In genomic region chr17:17028059-17028877, GRCh38 we compare ENCODE assay signal across 10 cellular contexts. TPM values are rescaled to one million over a fixed set of nuclear protein-coding genes. Genes with fewer than 3 reads are reported as not detected.
DNase-seq lines count a peak whose midpoint lies in the region; ATAC-seq, FAIRE-seq and TF ChIP-seq lines count a peak whose summit lies in the region.
"Had no signal": no experiment of that assay in that cellular context is flagged by ENCODE, and none has a peak within 500 bp of the region (broad histone marks: within the 10 kb centered on the region; RNA-seq: fewer than 3 reads in every experiment).

No MANE protein-coding gene starts in this region.

- TF ChIP-seq RAD21 in HepG2 (CRISPR knock-in tag; IDR thresholded peaks at IDR 0.05): peak; percentile 46; the same call in 1 of the 2 replicates

- peaks cover 0 to 2% of the 10 kb centered on the region in 2 experiments; a peak in 2 of 5 replicates for H3K27me3 ChIP-seq in HepG2 (ENCODE audit: control insufficient read depth in 1 of 2, insufficient read depth in 2 of 2, low read length in 2 of 2)
- H3K27me3 ChIP-seq: cardiac muscle cell had no signal

- TF ChIP-seq POLR2A in HepG2 (IDR thresholded peaks at IDR 0.05; ENCODE audit: insufficient read depth in 1 of 2, low read depth in 2 of 2, low read length in 2 of 2): peak; percentile 61 to 74; a peak in 3 of 4 replicates

- H3K4me2 ChIP-seq in HepG2 (ENCODE audit: low read depth, low read length): peak overlapping the region; percentile 94
- H3K4me2 ChIP-seq: KMS-11 had no signal

- no peaks in the 10 kb centered on the region for H3K79me2 ChIP-seq in HepG2 (ENCODE audit: insufficient read depth, low read length)

- H3K36me3 ChIP-seq in HepG2 (replicated peaks in 1 of 2; ENCODE audit: control insufficient read depth in 1 of 2, insufficient read depth in 2 of 2, low read length in 2 of 2): no peaks in the 10 kb centered on the region
- H3K36me3 ChIP-seq: cardiac muscle cell had no signal

- FAIRE-seq in HepG2 (lab: Jason Lieb, UNC): peak; percentile 92

- no peak overlapping the region for H2AFZ ChIP-seq in HepG2 (ENCODE audit: low read length)

- peak overlapping the region; percentile 60 for H3K9ac ChIP-seq in HepG2 (ENCODE audit: insufficient read depth, low read depth, low read length)
- H3K9ac ChIP-seq: KMS-11 had no signal

- intact Hi-C loops in HepG2 (cut with micrococcal nuclease; ENCODE audit: unreplicated experiment): no loop called here

- in situ Hi-C loops in HepG2 (cut with HindIII; ENCODE audit: extremely low pct_ligation_motif_present, low pct_unique_long_range_greater_than_20kb): no loop called here

- POLR2A ChIA-PET in HepG2 (lab: Yijun Ruan, JAX): interaction anchor here (0.7 to 3.0 kb wide), 5 partner anchors 7 to 50 kb away, joined by 3 to 13 read pairs (median 5); partner anchors contain the start of gene MPRIP

- H3K4me3 ChIP-seq in cardiac fibroblast (replicated peaks in 1 of 2; ENCODE audit: low read depth in 2 of 2, low read length in 2 of 2) (no peak overlapping the region), HepG2 (replicated peaks in 1 of 3; ENCODE audit: insufficient read depth in 1 of 3, low read depth in 2 of 3, low read length in 3 of 3) (peak overlapping the region; percentile 33 to 65 (median 50))
- H3K4me3 ChIP-seq: cardiac muscle cell had no signal

- no peaks in the 10 kb centered on the region for H3K9me3 ChIP-seq in HepG2 (ENCODE audit: low read length)

- peak; percentile 100 for DNase-seq in A172 (ENCODE audit: low spot score)
- peak; percentile 98 for DNase-seq in LoVo (ENCODE audit: low spot score)
- DNase-seq in cardiac fibroblast (ENCODE audit: low read depth in 2 of 2): peak; percentile 84 to 90
- DNase-seq in HepG2 (ENCODE audit: low spot score): peak; percentile 94
- DNase-seq in GDM1 (lab: John Stamatoyannopoulos, UW): no peak
- no peak for DNase-seq in activated CD4-positive, alpha-beta T cell treated with anti-CD3 and anti-CD28 coated beads, Interleukin-2, amount 50 U/mL, for 1 hour

- TF ChIP-seq CTCF in cardiac fibroblast (IDR thresholded peaks at IDR 0.05; ENCODE audit: low read depth, low read length): no peak
- peak; percentile 54; the same call in 1 of the 2 replicates for TF ChIP-seq CTCF in HepG2 (CRISPR knock-in tag; IDR thresholded peaks at IDR 0.05)

- peak overlapping the region; percentile 74 for H3K27ac ChIP-seq in HepG2 (ENCODE audit: extremely low read length, insufficient read depth, low read length)
- H3K27ac ChIP-seq: cardiac muscle cell, KMS-11 had no signal

- CTCF ChIA-PET in HepG2 (lab: Yijun Ruan, JAX; ENCODE audit: low intra/inter-chr PET ratio, low total read pairs): no interaction called here

- BruUV-seq in HepG2 (replicated peaks; lab: Mats Ljungman, UMichigan): TSS peak; percentile 86

- H3K4me1 ChIP-seq in HepG2 (ENCODE audit: insufficient read depth, low read length): peaks cover 72% of the 10 kb centered on the region

- ATAC-seq in HepG2 (peak; percentile 91), HG02678 (IDR thresholded peaks at IDR 0.05; ENCODE audit: unreplicated experiment) (no peak), HG03378 (IDR thresholded peaks at IDR 0.05; ENCODE audit: unreplicated experiment) (no peak)

- H4K20me1 ChIP-seq in HepG2 (ENCODE audit: insufficient read depth, low read length): no peaks in the 10 kb centered on the region

- WGBS in HepG2 (ENCODE audit: low lambda C conversion rate): 5% methylated on average over 4 of the region's 12 CpGs

- TF ChIP-seq EP300 in HepG2 (IDR thresholded peaks at IDR 0.05; ENCODE audit: low read depth in 2 of 2, low read length in 2 of 2) (no peak), HepG2 (CRISPR knock-in tag; IDR thresholded peaks at IDR 0.05; ENCODE audit: borderline replicate concordance) (peak; percentile 38; the same call in 1 of the 2 replicates)

TF ChIP-seq in HepG2, 621 proteins besides CTCF, POLR2A, EP300 and RAD21 (continues in another document):
- peak; percentile 53 for TF ChIP-seq GABPB1 (CRISPR knock-in tag; IDR thresholded peaks at IDR 0.05)
- no peak for TF ChIP-seq REPIN1 (CRISPR knock-in tag; IDR thresholded peaks at IDR 0.05; ENCODE audit: borderline replicate concordance, low read depth)
- peak; percentile 75 for TF ChIP-seq HINFP (CRISPR knock-in tag; IDR thresholded peaks at IDR 0.05; ENCODE audit: low read depth)
- TF ChIP-seq ZNF451 (CRISPR knock-in tag; IDR thresholded peaks at IDR 0.05): peak; percentile 83; the same call in 1 of the 2 replicates

RNA-seq across cellular contexts. Expression of gene MPRIP, which starts 14.0 kb away (rescaled TPM):
- 295 and 299 TPM in 2 replicates for total RNA-seq in A172 (2014; rRNA removed; shearing (Covaris generic))
- 43.6 and 50.2 TPM in 2 replicates for total RNA-seq in HepG2 (2016; rRNA removed; fragmentation: Illumina TruSeq; extraction: Trizol)
- 15.5 and 22.4 TPM in 2 replicates for total RNA-seq in HepG2 (2016; cell fraction: cytosol; rRNA removed; fragmentation: Illumina TruSeq; extraction: Trizol; ENCODE audit: low read depth)
- total RNA-seq in HepG2 (2016; cell fraction: insoluble cytoplasmic fraction; rRNA removed; fragmentation: Illumina TruSeq; extraction: Trizol): 35.4 and 49.2 TPM in 2 replicates
- total RNA-seq in HepG2 (2016; cell fraction: membrane; rRNA removed; fragmentation: Illumina TruSeq; extraction: Trizol): 44.2 and 45.8 TPM in 2 replicates
- total RNA-seq in HepG2 (2016; cell fraction: nucleus; rRNA removed; fragmentation: Illumina TruSeq; extraction: Trizol): 44.0 and 52.2 TPM in 2 replicates
- polyA plus RNA-seq in HepG2 (2011; rRNA removed): 42.9 and 52.4 TPM in 2 replicates
- polyA plus RNA-seq in HepG2 (2011; cell fraction: cytosol; rRNA removed): 27.7 and 33.6 TPM in 2 replicates
- polyA plus RNA-seq in HepG2 (2011; cell fraction: nucleus; rRNA removed): 64.4 and 73.7 TPM in 2 replicates
- 45.3 and 47.7 TPM in 2 replicates for polyA plus RNA-seq in HepG2 (2012)
- 21.2 and 23.7 TPM in 2 replicates for polyA plus RNA-seq in HepG2 (2016; cell fraction: cytosol; fragmentation: Illumina TruSeq; extraction: Trizol; ENCODE audit: low read depth)
- 54.0 and 64.3 TPM in 2 replicates for polyA plus RNA-seq in HepG2 (2016; cell fraction: insoluble cytoplasmic fraction; fragmentation: Illumina TruSeq; extraction: Trizol; ENCODE audit: low read depth)
- polyA plus RNA-seq in HepG2 (2016; cell fraction: membrane; fragmentation: Illumina TruSeq; extraction: Trizol; ENCODE audit: low read depth): 40.8 and 46.7 TPM in 2 replicates
- 98.9 and 100 TPM in 2 replicates for polyA plus RNA-seq in HepG2 (2016; cell fraction: nucleus; fragmentation: Illumina TruSeq; extraction: Trizol; ENCODE audit: insufficient read depth, low read depth)
- polyA minus RNA-seq in HepG2 (2011; rRNA and poly(A)+ RNA removed; ENCODE audit: low replicate concordance): 85.4 and 275 TPM in 2 replicates
- 31.4 and 37.0 TPM in 2 replicates for polyA minus RNA-seq in HepG2 (2011; cell fraction: cytosol; rRNA and poly(A)+ RNA removed)
- polyA minus RNA-seq in HepG2 (2011; cell fraction: nucleus; rRNA and poly(A)+ RNA removed): 58.5 and 70.9 TPM in 2 replicates

RNA-seq across cellular contexts. Expression of gene TNFRSF13B, which starts 56.4 kb away (rescaled TPM):
- not detected in 2 replicates for total RNA-seq in A172 (2014; rRNA removed; shearing (Covaris generic))
- not detected in 2 replicates for total RNA-seq in HepG2 (2016; rRNA removed; fragmentation: Illumina TruSeq; extraction: Trizol)
- not detected in 2 replicates for total RNA-seq in HepG2 (2016; cell fraction: cytosol; rRNA removed; fragmentation: Illumina TruSeq; extraction: Trizol; ENCODE audit: low read depth)
- not detected in 2 replicates for total RNA-seq in HepG2 (2016; cell fraction: insoluble cytoplasmic fraction; rRNA removed; fragmentation: Illumina TruSeq; extraction: Trizol)
- total RNA-seq in HepG2 (2016; cell fraction: membrane; rRNA removed; fragmentation: Illumina TruSeq; extraction: Trizol): not detected in 2 replicates
- not detected in 2 replicates for total RNA-seq in HepG2 (2016; cell fraction: nucleus; rRNA removed; fragmentation: Illumina TruSeq; extraction: Trizol)
- polyA plus RNA-seq in HepG2 (2011; rRNA removed): not detected in 2 replicates
- polyA plus RNA-seq in HepG2 (2011; cell fraction: cytosol; rRNA removed): not detected in 2 replicates
- polyA plus RNA-seq in HepG2 (2011; cell fraction: nucleus; rRNA removed): not detected in 2 replicates
- not detected in 2 replicates for polyA plus RNA-seq in HepG2 (2012)
- polyA plus RNA-seq in HepG2 (2016; cell fraction: cytosol; fragmentation: Illumina TruSeq; extraction: Trizol; ENCODE audit: low read depth): not detected in 2 replicates
- polyA plus RNA-seq in HepG2 (2016; cell fraction: insoluble cytoplasmic fraction; fragmentation: Illumina TruSeq; extraction: Trizol; ENCODE audit: low read depth): not detected in 2 replicates
- not detected in 2 replicates for polyA plus RNA-seq in HepG2 (2016; cell fraction: membrane; fragmentation: Illumina TruSeq; extraction: Trizol; ENCODE audit: low read depth)
- polyA plus RNA-seq in HepG2 (2016; cell fraction: nucleus; fragmentation: Illumina TruSeq; extraction: Trizol; ENCODE audit: insufficient read depth, low read depth): not detected in 2 replicates
- 0.09 TPM in 1 of 2 replicates, not detected in the other for polyA minus RNA-seq in HepG2 (2011; rRNA and poly(A)+ RNA removed; ENCODE audit: low replicate concordance)
- not detected in 2 replicates for polyA minus RNA-seq in HepG2 (2011; cell fraction: cytosol; rRNA and poly(A)+ RNA removed)
- polyA minus RNA-seq in HepG2 (2011; cell fraction: nucleus; rRNA and poly(A)+ RNA removed): not detected in 2 replicates
- total RNA-seq: cardiac muscle cell had no signal
- polyA plus RNA-seq: cardiac muscle cell had no signal

Comparison
In these comparisons a context has a peak if more than half of its experiments do, and no peak if none do; other contexts are left out.
1. DNase-seq: peak in A172 (single experiment), LoVo (single experiment), cardiac fibroblast (2 of 2) and HepG2 (single experiment); none in GDM1 (single experiment) and activated CD4-positive, alpha-beta T cell treated with anti-CD3 and anti-CD28 coated beads, Interleukin-2, amount 50 U/mL, for 1 hour (single experiment).
2. H3K4me3 ChIP-seq: peak in HepG2 (3 of 3); none in cardiac fibroblast (0 of 2).